ENCODE assay signal across 17 cellular contexts in genomic region chr9:137614631-137615386, GRCh38. TPM values are rescaled to one million over a fixed set of nuclear protein-coding genes. Genes with fewer than 3 reads are reported as not detected.
DNase-seq lines count a peak whose midpoint lies in the region; ATAC-seq and TF ChIP-seq lines count a peak whose summit lies in the region.
"Had no signal": no experiment of that assay in that cellular context is flagged by ENCODE, and none has a peak within 500 bp of the region (broad histone marks: within the 10 kb centered on the region; RNA-seq: fewer than 3 reads in every experiment).

No MANE protein-coding gene starts in this region.

- no peak overlapping the region for H3K18ac ChIP-seq in H9 (ENCODE audit: insufficient read length, low read depth, low read length)
- H3K18ac ChIP-seq in neuronal stem cell (ENCODE audit: low read length), result no peak overlapping the region

- H2AFZ ChIP-seq in H9 (ENCODE audit: low read length), result no peak overlapping the region
- no peak overlapping the region for H2AFZ ChIP-seq in neuronal stem cell (ENCODE audit: low read length)

- in situ Hi-C loops in T47D (cut with HindIII; ENCODE audit: low pct_unique_long_range_greater_than_20kb, low sequenced_read_pairs), result no loop called here

- peaks cover 5% of the 10 kb centered on the region for H3K23me2 ChIP-seq in H9 (ENCODE audit: insufficient read length, low read depth, low read length, poor library complexity, severe bottlenecking)

- H3K4me1 Mint-ChIP-seq in H9, result peaks cover 19 to 25% of the 10 kb centered on the region in 2 experiments
- H3K4me1 Mint-ChIP-seq in activated CD4-positive, alpha-beta T cell treated with anti-CD3 and anti-CD28 coated beads, Interleukin-2, amount 10 ng/mL, durations not matched to agents 24 days and 14 days, result peaks cover 17% of the 10 kb centered on the region

- no peak for ATAC-seq in HG02840 (IDR thresholded peaks at IDR 0.05; ENCODE audit: low FRiP score, unreplicated experiment)
- ATAC-seq: effector memory CD8-positive, alpha-beta T cell; mucosa of descending colon had no signal

- peaks cover 22 to 78% (median 57%) of the 10 kb centered on the region in 11 experiments; a peak in 20 of 22 replicates for H4K20me1 ChIP-seq in BLaER1 treated with 17β-estradiol and CSF1 and Interleukin-3, amounts not matched to agents 10 nM and 100 nM
- H4K20me1 ChIP-seq in H9 (ENCODE audit: control insufficient read depth, insufficient read depth, insufficient read length), result no peaks in the 10 kb centered on the region

- no peak overlapping the region for H3K4me2 ChIP-seq in BLaER1 treated with 17β-estradiol and CSF1 and Interleukin-3, amounts not matched to agents 10 nM and 100 nM
- H3K4me2 ChIP-seq in H9 (ENCODE audit: insufficient read depth, insufficient read length, low read length) (no peak overlapping the region), neuronal stem cell (ENCODE audit: insufficient read depth, low read length, poor library complexity, severe bottlenecking) (no peak overlapping the region)

- H3K23ac ChIP-seq in H9 (ENCODE audit: insufficient read length, low read depth, low read length) (no peak overlapping the region), neuronal stem cell (ENCODE audit: low read depth, low read length, poor library complexity) (no peak overlapping the region)

- DNase-seq in H9, result no peak
- peak; percentile 66 to 80 for DNase-seq in T47D (ENCODE audit: low read depth in 1 of 2, low spot score in 1 of 2)
- DNase-seq in neuronal stem cell (ENCODE audit: low spot score), result no peak
- no peak for DNase-seq in inferior parietal cortex (ENCODE audit: extremely low spot score)
- DNase-seq in occipital lobe (lab: John Stamatoyannopoulos, UW), result no peak
- DNase-seq in activated CD4-positive, alpha-beta T cell treated with anti-CD3 and anti-CD28 coated beads, Interleukin-2, amount 10 ng/mL, durations not matched to agents 24 days and 14 days, result no peak
- DNase-seq: activated CD8-positive, alpha-beta memory T cell treated with anti-CD3 and anti-CD28 coated beads for 24 hours; COR-L47; effector memory CD8-positive, alpha-beta T cell; NCI-H1105; NCI-H2171; NCI-H82; stimulated activated CD4-positive, alpha-beta T cell treated with anti-CD3 and anti-CD28 coated beads, Interleukin-2, amount 100 ng/mL, for 48 hours had no signal

- peaks cover 10% of the 10 kb centered on the region; the same call in 1 of the 2 replicates for H3K79me2 ChIP-seq in H9 (ENCODE audit: insufficient read depth, low read length)

- H4K91ac ChIP-seq in H9 (ENCODE audit: insufficient read length, low read depth, low read length) (no peak overlapping the region), neuronal stem cell (ENCODE audit: low read depth, low read length, poor library complexity) (no peak overlapping the region)

- H2BK12ac ChIP-seq in H9 (ENCODE audit: insufficient read length, low read depth, low read length) (no peak overlapping the region), neuronal stem cell (ENCODE audit: low read length) (peak overlapping the region; percentile 41)

- peak; percentile 44; the same call in 2 of the 3 replicates for TF ChIP-seq CTCF in H9 (conservative IDR thresholded peaks at IDR 0.05)

- H3K4me3 ChIP-seq in BLaER1 treated with 17β-estradiol and CSF1 and Interleukin-3, amounts not matched to agents 10 nM and 100 nM, result no peak overlapping the region
- no peak overlapping the region for H3K4me3 ChIP-seq in neuronal stem cell (ENCODE audit: low read length in 2 of 2)
- H3K4me3 ChIP-seq: mucosa of descending colon, Peyer's patch had no signal

- no peak overlapping the region for H3K27ac Mint-ChIP-seq in H9
- H3K27ac Mint-ChIP-seq in activated CD4-positive, alpha-beta T cell treated with anti-CD3 and anti-CD28 coated beads, Interleukin-2, amount 10 ng/mL, durations not matched to agents 24 days and 14 days, result no peak overlapping the region

- H2AK5ac ChIP-seq in H9 (ENCODE audit: insufficient read length, low read length), result no peak overlapping the region
- H2AK5ac ChIP-seq in neuronal stem cell (ENCODE audit: low read depth, low read length), result no peak overlapping the region

- WGBS in H9 (ENCODE audit: extremely low coverage, insufficient read length, low lambda C conversion rate), result no CpG with 5 or more reads among the region's 25 CpGs
- no CpG with 5 or more reads among the region's 25 CpGs for WGBS in neuronal stem cell (ENCODE audit: extremely low coverage in 2 of 2, insufficient read length in 2 of 2, insufficient replicate concordance in 1 of 2), 2 donors

- no peak overlapping the region for H2BK5ac ChIP-seq in H9 (ENCODE audit: insufficient read length, low read length)
- H2BK5ac ChIP-seq in neuronal stem cell (ENCODE audit: low read length), result peak overlapping the region; percentile 35

- no peak overlapping the region for H2BK15ac ChIP-seq in H9 (ENCODE audit: low read depth, low read length)
- no peak overlapping the region for H2BK15ac ChIP-seq in neuronal stem cell (ENCODE audit: low read length)

- H3K4ac ChIP-seq in H9 (ENCODE audit: low read depth, low read length), result no peak overlapping the region
- no peak overlapping the region for H3K4ac ChIP-seq in neuronal stem cell (ENCODE audit: low read length)

- H3K9me3 ChIP-seq in BLaER1 treated with 17β-estradiol and CSF1 and Interleukin-3, amounts not matched to agents 10 nM and 100 nM (replicated peaks in 1 of 11), result no peaks in the 10 kb centered on the region
- H3K9me3 ChIP-seq in H9 (ENCODE audit: control insufficient read depth, low read depth, low read length), result no peaks in the 10 kb centered on the region
- H3K9me3 ChIP-seq in neuronal stem cell (replicated peaks in 1 of 2; ENCODE audit: control insufficient read depth in 2 of 2, insufficient read depth in 1 of 2, low read depth in 1 of 2, low read length in 2 of 2), result no peaks in the 10 kb centered on the region
- H3K9me3 ChIP-seq: mucosa of descending colon, Peyer's patch had no signal

- H3K79me1 ChIP-seq in H9 (ENCODE audit: insufficient read depth, low read depth, low read length, poor library complexity, severe bottlenecking) (no peaks in the 10 kb centered on the region), neuronal stem cell (ENCODE audit: low read depth, low read length) (peaks cover 20% of the 10 kb centered on the region)

- H3K14ac ChIP-seq in H9 (ENCODE audit: insufficient read depth, low read length) (no peak overlapping the region), neuronal stem cell (ENCODE audit: low read length) (no peak overlapping the region)

- no peak overlapping the region for H4K5ac ChIP-seq in H9 (ENCODE audit: insufficient read length, low read depth, low read length)

- no peak overlapping the region for H2BK20ac ChIP-seq in H9 (ENCODE audit: low read depth, low read length, poor library complexity, severe bottlenecking)

- H3K4me3 Mint-ChIP-seq in H9, result no peak overlapping the region
- H3K4me3 Mint-ChIP-seq in activated CD4-positive, alpha-beta T cell treated with anti-CD3 and anti-CD28 coated beads, Interleukin-2, amount 10 ng/mL, durations not matched to agents 24 days and 14 days, result no peak overlapping the region
- H3K4me3 Mint-ChIP-seq: effector memory CD8-positive, alpha-beta T cell had no signal

- H3K27ac ChIP-seq in BLaER1 treated with 17β-estradiol and CSF1 and Interleukin-3, amounts not matched to agents 10 nM and 100 nM, result peak overlapping the region in 1 of 11 experiments; percentile 3; a peak in 2 of 22 replicates
- no peak overlapping the region for H3K27ac ChIP-seq in H9 (ENCODE audit: insufficient read length, low read depth, low read length)
- H3K27ac ChIP-seq in neuronal stem cell (replicated peaks; ENCODE audit: low read length), result no peak overlapping the region

- intact Hi-C loops in activated CD4-positive, alpha-beta T cell treated with anti-CD3 and anti-CD28 coated beads, Interleukin-2, amount 10 ng/mL, durations not matched to agents 24 days and 14 days (cut with micrococcal nuclease), result no loop called here

- H3K9ac ChIP-seq in BLaER1 treated with 17β-estradiol and CSF1 and Interleukin-3, amounts not matched to agents 10 nM and 100 nM, result peak overlapping the region in 8 of 11 experiments; percentile 14 to 92 (median 28); a peak in 8 of 22 replicates
- H3K9ac ChIP-seq in H9 (ENCODE audit: extremely low read depth, insufficient read length, low read length) (no peak overlapping the region), neuronal stem cell (ENCODE audit: low read depth, low read length, poor library complexity) (no peak overlapping the region)

- no peak overlapping the region for H2BK120ac ChIP-seq in H9 (ENCODE audit: low read depth, low read length, poor library complexity, severe bottlenecking)
- no peak overlapping the region for H2BK120ac ChIP-seq in neuronal stem cell (ENCODE audit: low read depth, low read length)

- peaks cover 5 to 20% (median 14%) of the 10 kb centered on the region in 3 experiments; a peak in 6 of 7 replicates for H3K36me3 Mint-ChIP-seq in H9 (ENCODE audit: insufficient read depth in 1 of 3, low read depth in 3 of 3)
- H3K36me3 Mint-ChIP-seq in activated CD4-positive, alpha-beta T cell treated with anti-CD3 and anti-CD28 coated beads, Interleukin-2, amount 10 ng/mL, durations not matched to agents 24 days and 14 days (ENCODE audit: low read depth), result peaks cover 14% of the 10 kb centered on the region

- no peaks in the 10 kb centered on the region for H3K27me3 ChIP-seq in BLaER1 treated with 17β-estradiol and CSF1 and Interleukin-3, amounts not matched to agents 10 nM and 100 nM
- H3K27me3 ChIP-seq in H9 (ENCODE audit: insufficient read depth, low read length) (no peaks in the 10 kb centered on the region), neuronal stem cell (ENCODE audit: control insufficient read depth in 3 of 3, insufficient read depth in 3 of 3, low read depth in 1 of 3, low read length in 3 of 3) (no peaks in the 10 kb centered on the region)
- H3K27me3 ChIP-seq: Peyer's patch had no signal

- peaks cover 32 to 58% (median 43%) of the 10 kb centered on the region in 11 experiments for H3K36me3 ChIP-seq in BLaER1 treated with 17β-estradiol and CSF1 and Interleukin-3, amounts not matched to agents 10 nM and 100 nM
- peaks cover 24 to 46% of the 10 kb centered on the region in 2 donors for H3K36me3 ChIP-seq in neuronal stem cell (replicated peaks in 1 of 2; ENCODE audit: control insufficient read depth in 2 of 2, insufficient read depth in 2 of 2, low read length in 2 of 2)

- H3K9me3 Mint-ChIP-seq in H9, result no peaks in the 10 kb centered on the region
- H3K9me3 Mint-ChIP-seq in activated CD4-positive, alpha-beta T cell treated with anti-CD3 and anti-CD28 coated beads, Interleukin-2, amount 10 ng/mL, durations not matched to agents 24 days and 14 days, result no peaks in the 10 kb centered on the region
- H3K9me3 Mint-ChIP-seq: effector memory CD8-positive, alpha-beta T cell had no signal

- no peak overlapping the region for H3T11ph ChIP-seq in H9 (ENCODE audit: low read length)

- H4K8ac ChIP-seq in H9 (replicated peaks; ENCODE audit: insufficient read length, low read depth, low read length) (no peak overlapping the region), neuronal stem cell (ENCODE audit: low read depth, low read length) (no peak overlapping the region)

- peaks cover 28 to 67% (median 42%) of the 10 kb centered on the region in 10 experiments for H3K4me1 ChIP-seq in BLaER1 treated with 17β-estradiol and CSF1 and Interleukin-3, amounts not matched to agents 10 nM and 100 nM
- H3K4me1 ChIP-seq in H9 (ENCODE audit: insufficient read depth, low read length) (no peaks in the 10 kb centered on the region), neuronal stem cell (ENCODE audit: control insufficient read depth in 2 of 2, insufficient read depth in 1 of 2, low read depth in 1 of 2, low read length in 2 of 2) (peaks cover 5 to 6% of the 10 kb centered on the region in 2 donors)

- no peak overlapping the region for H3K56ac ChIP-seq in H9 (ENCODE audit: insufficient read length, low read depth, low read length)

- H3K27me3 Mint-ChIP-seq in H9 (ENCODE audit: low read depth), result no peaks in the 10 kb centered on the region
- no peaks in the 10 kb centered on the region for H3K27me3 Mint-ChIP-seq in activated CD4-positive, alpha-beta T cell treated with anti-CD3 and anti-CD28 coated beads, Interleukin-2, amount 10 ng/mL, durations not matched to agents 24 days and 14 days
- H3K27me3 Mint-ChIP-seq: effector memory CD8-positive, alpha-beta T cell had no signal

RNA-seq across cellular contexts. Expression of gene EHMT1, which starts 4.0 kb away (rescaled TPM):
- 112 and 121 TPM in 2 replicates for total RNA-seq in H9 (2021)
- 50.1 TPM for polyA plus RNA-seq in neuronal stem cell (2013, experiment 1 of 2)
- 50.3 TPM for polyA plus RNA-seq in neuronal stem cell (2013, experiment 2 of 2)
- total RNA-seq in occipital lobe, result 68.3 TPM
- total RNA-seq in activated CD4-positive, alpha-beta T cell treated with anti-CD3 and anti-CD28 coated beads, Interleukin-2, amount 10 ng/mL, durations not matched to agents 24 days and 14 days, result 93.6 and 99.4 TPM in 2 replicates

RNA-seq across cellular contexts. Expression of gene ARRDC1, which starts 9.3 kb away (rescaled TPM):
- total RNA-seq in H9 (2021), result 26.4 and 34.4 TPM in 2 replicates
- 28.6 TPM for polyA plus RNA-seq in neuronal stem cell (2013, experiment 1 of 2)
- polyA plus RNA-seq in neuronal stem cell (2013, experiment 2 of 2), result 28.4 TPM
- total RNA-seq in occipital lobe, result 9.5 TPM
- total RNA-seq in activated CD4-positive, alpha-beta T cell treated with anti-CD3 and anti-CD28 coated beads, Interleukin-2, amount 10 ng/mL, durations not matched to agents 24 days and 14 days, result 63.7 and 68.4 TPM in 2 replicates

RNA-seq across cellular contexts. Expression of gene ZMYND19, which starts 24.5 kb away (rescaled TPM):
- total RNA-seq in H9 (2021), result 79.2 and 82.3 TPM in 2 replicates
- polyA plus RNA-seq in neuronal stem cell (2013, experiment 1 of 2), result 28.9 TPM
- 28.0 TPM for polyA plus RNA-seq in neuronal stem cell (2013, experiment 2 of 2)
- total RNA-seq in occipital lobe, result 17.9 TPM
- total RNA-seq in activated CD4-positive, alpha-beta T cell treated with anti-CD3 and anti-CD28 coated beads, Interleukin-2, amount 10 ng/mL, durations not matched to agents 24 days and 14 days, result 86.4 and 92.4 TPM in 2 replicates

RNA-seq across cellular contexts. Expression of gene DPH7, which starts 36.1 kb away (rescaled TPM):
- total RNA-seq in H9 (2021), result 49.2 and 51.3 TPM in 2 replicates
- polyA plus RNA-seq in neuronal stem cell (2013, experiment 1 of 2), result 29.5 TPM
- polyA plus RNA-seq in neuronal stem cell (2013, experiment 2 of 2), result 29.6 TPM
- 26.5 TPM for total RNA-seq in occipital lobe
- 51.7 and 51.9 TPM in 2 replicates for total RNA-seq in activated CD4-positive, alpha-beta T cell treated with anti-CD3 and anti-CD28 coated beads, Interleukin-2, amount 10 ng/mL, durations not matched to agents 24 days and 14 days

Comparison
In these comparisons a context has a peak if more than half of its experiments do, and no peak if none do; other contexts are left out.
1. H3K9ac ChIP-seq: peak in BLaER1 treated with 17β-estradiol and CSF1 and Interleukin-3, amounts not matched to agents 10 nM and 100 nM (8 of 11); none in H9 (single experiment) and neuronal stem cell (single experiment).
2. DNase-seq: peak in T47D (2 of 2); none in H9 (single experiment), neuronal stem cell (single experiment), inferior parietal cortex (single experiment), occipital lobe (single experiment) and activated CD4-positive, alpha-beta T cell treated with anti-CD3 and anti-CD28 coated beads, Interleukin-2, amount 10 ng/mL, durations not matched to agents 24 days and 14 days (single experiment).